7 cellular contexts compared by ENCODE assay signal in genomic region chr1:242120432-242120831, GRCh38.
"Had no signal": no experiment of that assay in that cellular context is flagged by ENCODE, and none has a peak within 500 bp of the region (broad histone marks: within the 10 kb centered on the region; RNA-seq: fewer than 3 reads in every experiment).

No MANE protein-coding gene starts in this region.

- H3K4me1 Mint-ChIP-seq: GM23338, H9 had no signal

- H3K4me2 ChIP-seq: GM23338 had no signal

- H3K27ac Mint-ChIP-seq: GM23338, H9, HFFc6 had no signal

- DNase-seq: H9, HCEC 1CT, HFFc6, IMR-90, KG1 had no signal

- H3K9me3 Mint-ChIP-seq: GM23338, H9 had no signal

- H3K4me3 Mint-ChIP-seq: GM23338, H9, HFFc6 had no signal

- H2AFZ ChIP-seq: GM23338 had no signal

- ATAC-seq: GM23338, K562 had no signal

- H3K4me3 ChIP-seq: GM23338, K562 had no signal
